ENCODE assay signal across 7 cellular contexts in the genomic region with DNA sequence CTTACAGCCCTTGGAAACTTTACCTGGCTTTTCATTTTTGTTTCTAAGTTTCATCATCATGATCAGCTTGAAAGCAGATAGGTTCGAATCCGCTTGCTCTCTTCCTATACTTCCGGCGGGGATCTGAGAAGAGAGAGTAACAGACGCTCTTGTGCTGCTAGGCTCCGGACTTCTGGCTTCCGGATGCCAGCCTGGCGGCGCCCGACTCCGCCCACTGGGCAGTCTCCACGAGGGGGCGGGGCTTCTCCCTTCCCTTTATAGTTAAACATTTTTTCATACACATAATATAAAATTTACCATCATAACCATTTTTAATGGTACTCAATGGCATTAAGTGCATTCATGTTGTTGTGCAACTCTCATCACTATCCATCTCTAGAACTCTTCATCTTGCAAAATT.
"Had no signal": no experiment of that assay in that cellular context is flagged by ENCODE, and none has a peak within 500 bp of the region (broad histone marks: within the 10 kb centered on the region; RNA-seq: fewer than 3 reads in every experiment).

No MANE protein-coding gene starts in this region.

- H3K4me3 ChIP-seq: K562 had no signal

- ATAC-seq: HepG2, K562 had no signal

- H3K4me1 Mint-ChIP-seq: IgD-negative memory B cell had no signal

- H3K27me3 Mint-ChIP-seq: IgD-negative memory B cell had no signal

- DNase-seq: IMR-90, KBM-7, KG1 had no signal

- H3K27ac ChIP-seq: HL-60 had no signal

- H3K27ac Mint-ChIP-seq: IgD-negative memory B cell had no signal

- H3K4me3 Mint-ChIP-seq: IgD-negative memory B cell had no signal

- H3K9me3 Mint-ChIP-seq: IgD-negative memory B cell had no signal
